Comparison of ENCODE assay signal across 8 cellular contexts in genomic region chr10:99734111-99734510, GRCh38. TPM values are rescaled to one million over a fixed set of nuclear protein-coding genes. Genes with fewer than 3 reads are reported as not detected.
A peak's percentile ranks its signal among the peaks of the same experiment; 100 is the strongest.
DNase-seq lines count a peak whose midpoint lies in the region; ATAC-seq, FAIRE-seq and TF ChIP-seq lines count a peak whose summit lies in the region.
"Not testable (repeated sequence)": the region's sequence is repeated elsewhere in the genome, so short reads cannot be mapped to it uniquely, and the experiment has no call there.

No MANE protein-coding gene starts in this region.

- not testable (repeated sequence) for TF ChIP-seq RAD21 in A549 (conservative IDR thresholded peaks at IDR 0.05 in 1 of 2, IDR thresholded peaks at IDR 0.05 in 1 of 2)

- 98% methylated on average over 8 of the region's 10 CpGs for WGBS in A549 (ENCODE audit: missing lambda C conversion rate)
- 95% methylated on average over 7 to 10 of the region's 10 CpGs for WGBS in endodermal cell (ENCODE audit: insufficient coverage in 1 of 2, insufficient read length in 1 of 2), 2 experiments

- not testable (repeated sequence) for H3K9me3 Mint-ChIP-seq in Caco-2 (ENCODE audit: unreplicated experiment); WTC11; endodermal cell; naive thymus-derived CD4-positive, alpha-beta T cell

- peaks cover 22% of the 10 kb centered on the region for H3K4me1 ChIP-seq in A549
- H3K4me1 ChIP-seq in Caco-2; endodermal cell (ENCODE audit: control insufficient read depth, insufficient read depth, low read length): not testable (repeated sequence)
- H3K4me1 ChIP-seq in Loucy (ENCODE audit: insufficient read depth, low read length, poor library complexity, severe bottlenecking), result peaks cover 25% of the 10 kb centered on the region
- peaks cover 65% of the 10 kb centered on the region for H3K4me1 ChIP-seq in adipocyte (ENCODE audit: control insufficient read depth, insufficient read depth, low read length)
- H3K4me1 ChIP-seq in naive thymus-derived CD4-positive, alpha-beta T cell (ENCODE audit: control insufficient read depth in 2 of 2, insufficient read depth in 2 of 2, low read length in 2 of 2), result peaks cover 11 to 19% of the 10 kb centered on the region in 2 donors
- peaks cover 14 to 20% (median 15%) of the 10 kb centered on the region in 3 donors for H3K4me1 ChIP-seq in skeletal muscle tissue (ENCODE audit: control insufficient read depth in 3 of 3, insufficient read depth in 3 of 3, low read length in 3 of 3)

- intact Hi-C loops in Caco-2 (cut with micrococcal nuclease; ENCODE audit: unreplicated experiment), result not testable (repeated sequence)
- intact Hi-C loops in naive thymus-derived CD4-positive, alpha-beta T cell (cut with micrococcal nuclease), result loop anchor here (5.0 to 10.0 kb wide), 5 partner anchors 453 to 1997 kb away; partner anchors contain the start of genes BTRC (in 1 of the 2), ERLIN1 (in 1 of the 2), HIF1AN (in 1 of the 2) and R3HCC1L (in 1 of the 2)

- H3K9me3 ChIP-seq in A549; Caco-2; Loucy (ENCODE audit: insufficient read depth, low read depth, low read length); adipocyte (ENCODE audit: control insufficient read depth, low read length); endodermal cell (ENCODE audit: control insufficient read depth, low read length); naive thymus-derived CD4-positive, alpha-beta T cell (ENCODE audit: control insufficient read depth in 2 of 3, low read length in 3 of 3); skeletal muscle tissue (ENCODE audit: control insufficient read depth in 3 of 3, low read length in 3 of 3): not testable (repeated sequence)

- not testable (repeated sequence) for TF ChIP-seq EP300 in A549 (IDR thresholded peaks at IDR 0.05)

- not testable (repeated sequence) for H2AFZ ChIP-seq in Loucy (ENCODE audit: low read length)

- H3K27ac ChIP-seq in A549 (peak overlapping the region in 1 of 2 experiments; percentile 92; a peak in 3 of 6 replicates), skeletal muscle tissue (ENCODE audit: low read depth, low read length) (peak overlapping the region; percentile 97)
- not testable (repeated sequence) for H3K27ac ChIP-seq in endodermal cell (ENCODE audit: low read depth, low read length); naive thymus-derived CD4-positive, alpha-beta T cell (ENCODE audit: low read depth, low read length)

- H3K27me3 Mint-ChIP-seq in Caco-2 (ENCODE audit: insufficient read depth, unreplicated experiment); WTC11 (ENCODE audit: low read depth); endodermal cell (ENCODE audit: insufficient read depth); naive thymus-derived CD4-positive, alpha-beta T cell: not testable (repeated sequence)

- not testable (repeated sequence) for BruUV-seq in Caco-2 (replicated peaks; lab: Mats Ljungman, UMichigan)

- not testable (repeated sequence) for FAIRE-seq in A549 (lab: Jason Lieb, UNC)

- not testable (repeated sequence) for TF ChIP-seq CTCF in A549 (IDR thresholded peaks at IDR 0.05); Caco-2 (IDR thresholded peaks at IDR 0.05; ENCODE audit: insufficient read depth in 1 of 2, low read depth in 1 of 2, low read length in 1 of 2, severe bottlenecking in 1 of 2, unreplicated experiment in 1 of 2); Loucy (conservative IDR thresholded peaks at IDR 0.05; ENCODE audit: low read length); WTC11 (IDR thresholded peaks at IDR 0.05); endodermal cell (conservative IDR thresholded peaks at IDR 0.05)

- POLR2A ChIA-PET in A549 (lab: Yijun Ruan, JAX), result interaction anchor here (0.6 to 3.1 kb wide), 6 partner anchors 19 to 1845 kb away, joined by 3 to 18 read pairs (median 9); no protein-coding TSS in a partner anchor
- POLR2A ChIA-PET in Caco-2 (lab: Charles Lee), result interaction anchor here (0.8 kb wide), 1 partner anchor 113 kb away, joined by 3 read pairs; no protein-coding TSS in a partner anchor
- POLR2A ChIA-PET in WTC11 (lab: Charles Lee), result interaction anchor here (0.7 kb wide), 1 partner anchor 109 kb away, joined by 5 read pairs; no protein-coding TSS in a partner anchor
- POLR2A ChIA-PET in naive thymus-derived CD4-positive, alpha-beta T cell (lab: Charles Lee), result interaction anchor here (0.6 to 0.7 kb wide), 2 partner anchors 249 to 284 kb away, joined by 3 to 4 read pairs; no protein-coding TSS in a partner anchor

- H3K4me2 ChIP-seq in A549 (peak overlapping the region; percentile 81), Loucy (ENCODE audit: low read depth, low read length, poor library complexity, severe bottlenecking) (peak overlapping the region; percentile 89)

- H3K4me3 Mint-ChIP-seq in Caco-2 (ENCODE audit: unreplicated experiment), result peak overlapping the region; percentile 96
- H3K4me3 Mint-ChIP-seq in WTC11, result peak overlapping the region; percentile 99; the same call in 1 of the 2 replicates
- peak overlapping the region; percentile 98 for H3K4me3 Mint-ChIP-seq in endodermal cell
- H3K4me3 Mint-ChIP-seq in naive thymus-derived CD4-positive, alpha-beta T cell, result peak overlapping the region in 6 of 10 donors; percentile 19 to 99 (median 84)

- not testable (repeated sequence) for H3K36me3 ChIP-seq in Caco-2 (ENCODE audit: control insufficient read depth, insufficient read depth, low read length); Loucy (ENCODE audit: insufficient read depth, low read length)
- H3K36me3 ChIP-seq in adipocyte (ENCODE audit: control insufficient read depth, insufficient read depth, low read length, severe bottlenecking) (peaks cover 30% of the 10 kb centered on the region), endodermal cell (ENCODE audit: control insufficient read depth, insufficient read depth, low read length) (peaks cover 34% of the 10 kb centered on the region), skeletal muscle tissue (ENCODE audit: control insufficient read depth in 3 of 3, insufficient read depth in 3 of 3, low read length in 3 of 3) (peaks cover 7 to 18% (median 9%) of the 10 kb centered on the region in 3 donors)
- peaks cover 0 to 37% (median 4%) of the 10 kb centered on the region in 3 experiments for H3K36me3 ChIP-seq in naive thymus-derived CD4-positive, alpha-beta T cell (ENCODE audit: control insufficient read depth in 2 of 3, insufficient read depth in 3 of 3, low read length in 3 of 3)

- not testable (repeated sequence) for TF ChIP-seq POLR2A in A549 (IDR thresholded peaks at IDR 0.05; ENCODE audit: low read length)

- H3K9me2 ChIP-seq in Loucy (replicated peaks; ENCODE audit: low read depth, low read length), result not testable (repeated sequence)

- H3K9ac ChIP-seq in Loucy (ENCODE audit: low read depth, low read length, poor library complexity, severe bottlenecking) (peak overlapping the region; percentile 40), adipocyte (ENCODE audit: low read length) (peak overlapping the region; percentile 100), skeletal muscle tissue (ENCODE audit: low read depth in 1 of 3, low read length in 3 of 3) (peak overlapping the region in 2 of 3 donors; percentile 27 to 99)
- H3K9ac ChIP-seq in endodermal cell (ENCODE audit: extremely low read depth, low read length, poor library complexity, severe bottlenecking), result not testable (repeated sequence)

- H3K27me3 ChIP-seq in Caco-2 (replicated peaks; ENCODE audit: control insufficient read depth, insufficient read depth, low read length); Loucy (ENCODE audit: insufficient read depth, low read length, poor library complexity, severe bottlenecking); adipocyte (replicated peaks; ENCODE audit: control insufficient read depth, insufficient read depth, low read length); endodermal cell (ENCODE audit: control insufficient read depth, insufficient read depth, low read length, poor library complexity, severe bottlenecking); naive thymus-derived CD4-positive, alpha-beta T cell (ENCODE audit: control insufficient read depth in 2 of 2, insufficient read depth in 2 of 2, low read length in 2 of 2); skeletal muscle tissue (ENCODE audit: control insufficient read depth in 3 of 3, insufficient read depth in 3 of 3, low read length in 3 of 3): not testable (repeated sequence)

- peaks cover 58% of the 10 kb centered on the region for H3K36me3 Mint-ChIP-seq in Caco-2 (ENCODE audit: insufficient read depth, unreplicated experiment)
- H3K36me3 Mint-ChIP-seq in WTC11, result peaks cover 28% of the 10 kb centered on the region
- H3K36me3 Mint-ChIP-seq in endodermal cell (ENCODE audit: low read depth), result peaks cover 37% of the 10 kb centered on the region
- peaks cover 15 to 38% (median 26%) of the 10 kb centered on the region in 5 donors for H3K36me3 Mint-ChIP-seq in naive thymus-derived CD4-positive, alpha-beta T cell

- H3K4me1 Mint-ChIP-seq in Caco-2 (ENCODE audit: low read depth, unreplicated experiment) (peaks cover 13% of the 10 kb centered on the region), WTC11 (peaks cover 12% of the 10 kb centered on the region)
- not testable (repeated sequence) for H3K4me1 Mint-ChIP-seq in endodermal cell
- H3K4me1 Mint-ChIP-seq in naive thymus-derived CD4-positive, alpha-beta T cell, result peaks cover 25 to 80% (median 57%) of the 10 kb centered on the region in 7 donors

- not testable (repeated sequence) for H3K27ac Mint-ChIP-seq in Caco-2 (ENCODE audit: unreplicated experiment); WTC11; endodermal cell; naive thymus-derived CD4-positive, alpha-beta T cell

- DNase-seq in A549 (ENCODE audit: low read depth in 1 of 2, low spot score in 1 of 2); Caco-2; WTC11 (ENCODE audit: low spot score); adipocyte (ENCODE audit: low read depth); endodermal cell; naive thymus-derived CD4-positive, alpha-beta T cell: not testable (repeated sequence)

- H3K4me3 ChIP-seq in A549 (peak overlapping the region; percentile 69; the same call in 2 of the 3 replicates), Loucy (ENCODE audit: low read length, poor library complexity, severe bottlenecking) (peak overlapping the region; percentile 97), adipocyte (ENCODE audit: low read length) (peak overlapping the region; percentile 92), skeletal muscle tissue (ENCODE audit: low read length in 3 of 3) (peak overlapping the region; percentile 44 to 99 (median 80))
- H3K4me3 ChIP-seq in Caco-2 (ENCODE audit: low read depth, low read length); endodermal cell (ENCODE audit: low read length); naive thymus-derived CD4-positive, alpha-beta T cell (ENCODE audit: low read length): not testable (repeated sequence)

- H3K79me2 ChIP-seq in Loucy (ENCODE audit: insufficient read depth, low read length), result peaks cover 35% of the 10 kb centered on the region

- H3F3A ChIP-seq in Loucy (ENCODE audit: low read depth), result not testable (repeated sequence)

- CTCF ChIA-PET in A549 (lab: Yijun Ruan, JAX), result interaction anchor here (0.6 to 2.7 kb wide), 7 partner anchors 52 to 114 kb away, joined by 3 to 21 read pairs (median 7); no protein-coding TSS in a partner anchor
- CTCF ChIA-PET in Caco-2 (lab: Charles Lee); WTC11 (lab: Charles Lee); naive thymus-derived CD4-positive, alpha-beta T cell (lab: Charles Lee): not testable (repeated sequence)

- not testable (repeated sequence) for H4K20me1 ChIP-seq in Loucy (ENCODE audit: insufficient read depth, low read length, poor library complexity, severe bottlenecking)

- not testable (repeated sequence) for ATAC-seq in A549; WTC11; naive thymus-derived CD4-positive, alpha-beta T cell

RNA-seq across cellular contexts. Expression of gene CUTC, which starts 2.1 kb away (rescaled TPM):
- polyA plus RNA-seq in A549 (2011; rRNA removed) (48.3 and 66.5 TPM in 2 replicates), A549 (2017; fragmentation: RNase III; extraction: RNeasy Plus Mini Kit Qiagen cat#74134 plus additional on column Dnase treatment) (44.5 to 48.8 TPM (median 47.6 TPM) in 3 replicates)
- polyA plus RNA-seq in A549 (2012; cell fraction: cytosol; rRNA removed), result 31.4 and 39.9 TPM in 2 replicates
- 13.1 and 26.5 TPM in 2 replicates for polyA plus RNA-seq in A549 (2012; cell fraction: nucleus; rRNA removed)
- 26.6 and 29.3 TPM in 2 replicates for polyA minus RNA-seq in A549 (2011; rRNA and poly(A)+ RNA removed)
- total RNA-seq in Caco-2 (2022) (27.6 and 30.1 TPM in 2 replicates), WTC11 (2021) (25.8 to 28.6 TPM (median 27.7 TPM) in 3 replicates), endodermal cell (10 to 100 TPM; 18.0 to 21.2 TPM), skeletal muscle tissue (19.3 TPM)
- polyA plus RNA-seq in endodermal cell (2013, experiment 1 of 2), result 25.7 TPM
- 23.1 TPM for polyA plus RNA-seq in endodermal cell (2013, experiment 2 of 2)
- total RNA-seq in naive thymus-derived CD4-positive, alpha-beta T cell, result 10 to 100 TPM; 19.3 to 37.1 (median 25.0) TPM
- polyA plus RNA-seq in naive thymus-derived CD4-positive, alpha-beta T cell, result 10 to 100 TPM; 74.3 to 75.1 TPM

RNA-seq across cellular contexts. Expression of gene COX15, which starts 2.2 kb away (rescaled TPM):
- polyA plus RNA-seq in A549 (2011; rRNA removed), result 54.4 and 54.7 TPM in 2 replicates
- polyA plus RNA-seq in A549 (2012; cell fraction: cytosol; rRNA removed), result 22.2 and 25.1 TPM in 2 replicates
- polyA plus RNA-seq in A549 (2012; cell fraction: nucleus; rRNA removed), result 17.5 and 26.8 TPM in 2 replicates
- 44.2 to 47.3 TPM (median 45.8 TPM) in 3 replicates for polyA plus RNA-seq in A549 (2017; fragmentation: RNase III; extraction: RNeasy Plus Mini Kit Qiagen cat#74134 plus additional on column Dnase treatment)
- 24.6 and 25.7 TPM in 2 replicates for polyA minus RNA-seq in A549 (2011; rRNA and poly(A)+ RNA removed)
- 47.6 and 50.2 TPM in 2 replicates for total RNA-seq in Caco-2 (2022)
- 39.9 to 41.4 TPM (median 40.4 TPM) in 3 replicates for total RNA-seq in WTC11 (2021)
- total RNA-seq in endodermal cell, result 10 to 100 TPM; 39.0 to 42.6 TPM
- 38.5 TPM for polyA plus RNA-seq in endodermal cell (2013, experiment 1 of 2)
- polyA plus RNA-seq in endodermal cell (2013, experiment 2 of 2), result 35.2 TPM
- total RNA-seq in naive thymus-derived CD4-positive, alpha-beta T cell, result 10 to 100 TPM; 17.6 to 43.5 (median 32.9) TPM
- 10 to 100 TPM; 37.5 to 39.6 TPM for polyA plus RNA-seq in naive thymus-derived CD4-positive, alpha-beta T cell
- total RNA-seq in skeletal muscle tissue, result 30.3 TPM

RNA-seq across cellular contexts. Expression of gene ABCC2, which starts 48.3 kb away (rescaled TPM):
- polyA plus RNA-seq in A549 (2011; rRNA removed) (369 and 431 TPM in 2 replicates), A549 (2017; fragmentation: RNase III; extraction: RNeasy Plus Mini Kit Qiagen cat#74134 plus additional on column Dnase treatment) (164 to 192 TPM (median 173 TPM) in 3 replicates)
- polyA plus RNA-seq in A549 (2012; cell fraction: cytosol; rRNA removed), result 170 and 173 TPM in 2 replicates
- polyA plus RNA-seq in A549 (2012; cell fraction: nucleus; rRNA removed), result 487 and 726 TPM in 2 replicates
- polyA minus RNA-seq in A549 (2011; rRNA and poly(A)+ RNA removed), result 358 and 400 TPM in 2 replicates
- total RNA-seq in Caco-2 (2022) (128 and 129 TPM in 2 replicates), WTC11 (2021) (0.53 to 0.87 TPM (median 0.57 TPM) in 3 replicates), endodermal cell (under 1 TPM; 0.22 to 0.40 TPM), skeletal muscle tissue (1.6 TPM)
- polyA plus RNA-seq in endodermal cell (2013, experiment 1 of 2), result 2.4 TPM
- polyA plus RNA-seq in endodermal cell (2013, experiment 2 of 2), result 1.4 TPM
- total RNA-seq in naive thymus-derived CD4-positive, alpha-beta T cell, result 1 to 10 TPM; 1.3 to 7.6 (median 4.2) TPM
- 1 to 10 TPM in 1 of 2 donors, under 1 TPM in 1; 0.95 to 1.0 TPM for polyA plus RNA-seq in naive thymus-derived CD4-positive, alpha-beta T cell

Comparison
In these comparisons a context has a peak if more than half of its experiments do, and no peak if none do; other contexts are left out.
1. RNA of gene ABCC2, which starts 48.3 kb away (total RNA-seq): 128 to 129 TPM in Caco-2; 1.3 to 7.6 TPM in naive thymus-derived CD4-positive, alpha-beta T cell, 1.6 TPM in skeletal muscle tissue (single experiment), 0.53 to 0.87 TPM in WTC11 and 0.22 to 0.40 TPM in endodermal cell; every median in the first group is over 10 times any median in the second.
2. Peak in every context shown above with its lines, with median percentiles within 50 percentile points of each other: H3K4me3 Mint-ChIP-seq.